Comparison of ENCODE assay signal across 8 cellular contexts in genomic region chr17:28811594-28812135, GRCh38. TPM values are rescaled to one million over a fixed set of nuclear protein-coding genes. Genes with fewer than 3 reads are reported as not detected.
DNase-seq lines count a peak whose midpoint lies in the region; ATAC-seq and TF ChIP-seq lines count a peak whose summit lies in the region.

No MANE protein-coding gene starts in this region.

- H4K5ac ChIP-seq in mesendoderm (ENCODE audit: low read length) = no peak overlapping the region

- peak overlapping the region; percentile 99 for H3K4me3 ChIP-seq in BJ (ENCODE audit: low read depth, low read length)
- peak overlapping the region; percentile 75 for H3K4me3 ChIP-seq in OCI-LY7 (ENCODE audit: low read depth, low read length, poor library complexity, severe bottlenecking)
- H3K4me3 ChIP-seq in mesendoderm (ENCODE audit: low read length) = peak overlapping the region; percentile 53
- peak overlapping the region; percentile 86 to 92 for H3K4me3 ChIP-seq in uterus

- no TSS peak for BruUV-seq in OCI-LY7 (replicated peaks; lab: Mats Ljungman, UMichigan)

- H3K9me3 ChIP-seq in OCI-LY7 (ENCODE audit: low read length) = no peaks in the 10 kb centered on the region
- H3K9me3 ChIP-seq in uterus = no peaks in the 10 kb centered on the region

- no peak for TF ChIP-seq POLR2A in uterus (IDR thresholded peaks at IDR 0.05)

- peaks cover 32% of the 10 kb centered on the region; the same call in 1 of the 2 replicates for H3K79me2 ChIP-seq in OCI-LY7 (ENCODE audit: insufficient read depth, low read depth, low read length)
- H3K79me2 ChIP-seq in mesendoderm (ENCODE audit: control insufficient read depth, insufficient read depth, low read length) = peaks cover 25% of the 10 kb centered on the region

- H2AFZ ChIP-seq in OCI-LY7 (ENCODE audit: low read length) = peak overlapping the region; percentile 45

- no peak overlapping the region for H2BK15ac ChIP-seq in mesendoderm (replicated peaks; ENCODE audit: low read depth)

- no CpG with 5 or more reads among the region's 7 CpGs for WGBS in mesendoderm (ENCODE audit: extremely low coverage, insufficient coverage, low lambda C conversion rate)

- peak overlapping the region; percentile 28 for H2BK5ac ChIP-seq in mesendoderm (ENCODE audit: low read length)

- POLR2A ChIA-PET in BJ (lab: Charles Lee) (no interaction called here), OCI-LY7 (lab: Charles Lee) (interaction anchor here (0.7 to 2.6 kb wide), 5 partner anchors 11 to 78 kb away, joined by 3 to 14 read pairs (median 5); partner anchors contain the start of genes ERAL1 and FAM222B)

- 0 out of 2 replicates have a peak, but pooled peaks have one; percentile 2 for TF ChIP-seq CTCF in BJ (IDR thresholded peaks at IDR 0.05; ENCODE audit: insufficient read depth, low read depth, low read length)
- TF ChIP-seq CTCF in OCI-LY7 (conservative IDR thresholded peaks at IDR 0.05; ENCODE audit: low read length) = no peak
- no peak for TF ChIP-seq CTCF in uterus (IDR thresholded peaks at IDR 0.05)

- H3K36me3 ChIP-seq in BJ (ENCODE audit: control insufficient read depth, insufficient read depth, low read length) (no peaks in the 10 kb centered on the region), OCI-LY7 (ENCODE audit: insufficient read depth, low read length) (no peaks in the 10 kb centered on the region), mesendoderm (ENCODE audit: control insufficient read depth, insufficient read depth, low read length) (no peaks in the 10 kb centered on the region), uterus (no peaks in the 10 kb centered on the region)

- H4K20me1 ChIP-seq in OCI-LY7 (ENCODE audit: insufficient read depth, low read length) = peaks cover 3% of the 10 kb centered on the region; the same call in 1 of the 2 replicates

- peak overlapping the region; percentile 90 for H3K56ac ChIP-seq in mesendoderm (ENCODE audit: low read length)

- H3K27me3 ChIP-seq in BJ (ENCODE audit: control insufficient read depth, insufficient read depth, low read length) = no peaks in the 10 kb centered on the region
- no peaks in the 10 kb centered on the region for H3K27me3 ChIP-seq in mesendoderm (ENCODE audit: insufficient read depth, low read length, poor library complexity)
- no peaks in the 10 kb centered on the region for H3K27me3 ChIP-seq in uterus

- H3K79me1 ChIP-seq in mesendoderm (ENCODE audit: low read length) = peaks cover 4% of the 10 kb centered on the region

- no peak overlapping the region for H3K23ac ChIP-seq in mesendoderm (ENCODE audit: low read length)

- H4K8ac ChIP-seq in mesendoderm (ENCODE audit: low read depth, low read length) = no peak overlapping the region

- intact Hi-C loops in OCI-LY7 (cut with micrococcal nuclease; ENCODE audit: unreplicated experiment) (loop anchor here (5.0 kb wide), 1 partner anchor 49 kb away; no protein-coding TSS in a partner anchor), uterus (cut with DNase I; ENCODE audit: low total_unique reads) (no loop called here)

- H3K18ac ChIP-seq in mesendoderm (ENCODE audit: low read length) = peak overlapping the region; percentile 81

- H3K4me1 ChIP-seq in OCI-LY7 (ENCODE audit: insufficient read depth, low read length, poor library complexity, severe bottlenecking) (peaks cover 33% of the 10 kb centered on the region), mesendoderm (ENCODE audit: control insufficient read depth, low read depth, low read length) (peaks cover 4% of the 10 kb centered on the region), uterus (peaks cover 0 to 5% of the 10 kb centered on the region in 2 donors)

- DNase-seq in BJ (ENCODE audit: low read depth) (no peak), OCI-LY7 (ENCODE audit: low spot score) (peak; percentile 19), mesendoderm (peak; percentile 63), uterus (no peak), NCI-H187 (lab: John Stamatoyannopoulos, UW) (no peak), DMS153 (lab: John Stamatoyannopoulos, UW) (no peak)

- H3K4ac ChIP-seq in mesendoderm (ENCODE audit: low read depth, low read length) = no peak overlapping the region

- CTCF ChIA-PET in BJ (lab: Yijun Ruan, JAX) (interaction anchor here (0.6 to 0.8 kb wide), 3 partner anchors 84 to 91 kb away, joined by 3 read pairs; partner anchors contain the start of gene DHRS13), OCI-LY7 (lab: Charles Lee; ENCODE audit: unreplicated experiment) (no interaction called here)

- ATAC-seq in GM21447 (IDR thresholded peaks at IDR 0.05; ENCODE audit: unreplicated experiment) = peak; percentile 24

- H3K4me2 ChIP-seq in OCI-LY7 (ENCODE audit: low read length) = peak overlapping the region; percentile 91
- peak overlapping the region; percentile 66 for H3K4me2 ChIP-seq in mesendoderm (ENCODE audit: low read length)

- H3K9me2 ChIP-seq in OCI-LY7 (ENCODE audit: insufficient read depth, low read length) = no peaks in the 10 kb centered on the region

- H3K27ac ChIP-seq in OCI-LY7 (ENCODE audit: low read depth, low read length, poor library complexity, severe bottlenecking) = peak overlapping the region; percentile 13
- peak overlapping the region; percentile 80 for H3K27ac ChIP-seq in cingulate gyrus (ENCODE audit: low read depth, low read length)
- H3K27ac ChIP-seq in mesendoderm (ENCODE audit: low read depth, low read length) = peak overlapping the region; percentile 87
- H3K27ac ChIP-seq in uterus = peak overlapping the region; percentile 90 to 94

- H2AK5ac ChIP-seq in mesendoderm (ENCODE audit: low read length) = no peak overlapping the region

- H2BK120ac ChIP-seq in mesendoderm (ENCODE audit: low read depth, low read length) = no peak overlapping the region

- H3K9ac ChIP-seq in mesendoderm (ENCODE audit: low read length) = peak overlapping the region; percentile 84

RNA-seq across cellular contexts. Expression of gene FAM222B, which starts 30.9 kb away (rescaled TPM):
- 4.4 and 5.2 TPM in 2 replicates for polyA plus RNA-seq in BJ (2011; rRNA removed)
- 6.4 and 7.9 TPM in 2 replicates for polyA minus RNA-seq in BJ (2011; rRNA and poly(A)+ RNA removed)
- total RNA-seq in OCI-LY7 (2014; rRNA removed; shearing (Covaris generic)) = 4.0 and 4.6 TPM in 2 replicates
- total RNA-seq in OCI-LY7 (2022) (15.2 and 19.7 TPM in 2 replicates), uterus (10 to 100 TPM in 1 of 4 donors, 1 to 10 TPM in 3; 2.4 to 24.3 (median 4.2) TPM)
- polyA plus RNA-seq in mesendoderm (2013, experiment 1 of 2) = 63.3 TPM
- polyA plus RNA-seq in mesendoderm (2013, experiment 2 of 2) = 65.8 TPM

RNA-seq across cellular contexts. Expression of gene ERAL1, which starts 43.2 kb away (rescaled TPM):
- polyA plus RNA-seq in BJ (2011; rRNA removed) = 57.2 and 84.1 TPM in 2 replicates
- 35.9 and 64.5 TPM in 2 replicates for polyA minus RNA-seq in BJ (2011; rRNA and poly(A)+ RNA removed)
- total RNA-seq in OCI-LY7 (2014; rRNA removed; shearing (Covaris generic)) = 25.0 and 30.8 TPM in 2 replicates
- total RNA-seq in OCI-LY7 (2022) = 58.0 and 62.1 TPM in 2 replicates
- 55.8 TPM for polyA plus RNA-seq in mesendoderm (2013, experiment 1 of 2)
- 62.4 TPM for polyA plus RNA-seq in mesendoderm (2013, experiment 2 of 2)
- total RNA-seq in uterus = 10 to 100 TPM; 19.0 to 67.6 (median 32.3) TPM

Comparison
In these comparisons a context has a peak if more than half of its experiments do, and no peak if none do; other contexts are left out.
1. DNase-seq: peak in OCI-LY7 (single experiment) and mesendoderm (single experiment); none in BJ (single experiment), uterus (0 of 2), NCI-H187 (0 of 2) and DMS153 (single experiment).
2. H3K27ac ChIP-seq: peak in every context shown above with its lines; median percentile 92 in uterus; 87 in mesendoderm; 80 in cingulate gyrus; 13 in OCI-LY7.
3. Peak in every context shown above with its lines, with median percentiles within 50 percentile points of each other: H3K4me3 ChIP-seq.